In genomic region chr14:21965042-21965441, GRCh38 we compare ENCODE assay signal across 14 cellular contexts.
DNase-seq lines count a peak whose midpoint lies in the region; ATAC-seq, FAIRE-seq and TF ChIP-seq lines count a peak whose summit lies in the region.
"Had no signal": no experiment of that assay in that cellular context is flagged by ENCODE, and none has a peak within 500 bp of the region (broad histone marks: within the 10 kb centered on the region; RNA-seq: fewer than 3 reads in every experiment).

No MANE protein-coding gene starts in this region.

- no peak overlapping the region for H3K4me2 ChIP-seq in Karpas-422 (ENCODE audit: low read depth, low read length, poor library complexity, severe bottlenecking)

- intact Hi-C loops in transverse colon (cut with DNase I; ENCODE audit: low total_unique reads) = no loop called here

- H3K36me3 ChIP-seq in Karpas-422 (ENCODE audit: insufficient read depth, low read length) (no peaks in the 10 kb centered on the region), transverse colon (no peaks in the 10 kb centered on the region)
- H3K36me3 ChIP-seq: left ventricle myocardium inferior had no signal

- H3K4me1 ChIP-seq in Karpas-422 (ENCODE audit: low read length) (peaks cover 8% of the 10 kb centered on the region; the same call in 1 of the 2 replicates), transverse colon (no peaks in the 10 kb centered on the region)
- H3K4me1 ChIP-seq: left ventricle myocardium inferior had no signal

- H3K9me2 ChIP-seq in Karpas-422 (replicated peaks; ENCODE audit: insufficient read depth, low read length) = no peaks in the 10 kb centered on the region

- no peaks in the 10 kb centered on the region for H3K9me3 ChIP-seq in Karpas-422 (ENCODE audit: low read length)
- no peaks in the 10 kb centered on the region for H3K9me3 ChIP-seq in transverse colon

- H2AFZ ChIP-seq in Karpas-422 (ENCODE audit: low read length) = no peak overlapping the region
- H2AFZ ChIP-seq: GM23248 had no signal

- peak overlapping the region; percentile 7 for H3K4me3 Mint-ChIP-seq in central memory CD8-positive, alpha-beta T cell
- H3K4me3 Mint-ChIP-seq: CD14-positive monocyte, IgD-negative memory B cell, natural killer cell had no signal

- FAIRE-seq in D721Med (lab: Jason Lieb, UNC) = no peak

- no peaks in the 10 kb centered on the region for H4K20me1 ChIP-seq in Karpas-422 (ENCODE audit: insufficient read depth, low read depth, low read length)

- in situ Hi-C loops in transverse colon (cut with MboI; ENCODE audit: low pct_ligation_motif_present in 1 of 4, low pct_unique_long_range_greater_than_20kb in 1 of 4, low sequenced_read_pairs in 3 of 4) = no loop called here

- H3K79me2 ChIP-seq in Karpas-422 (ENCODE audit: low read length) = no peaks in the 10 kb centered on the region

- no peak for TF ChIP-seq POLR2A in transverse colon (IDR thresholded peaks at IDR 0.05)

- TF ChIP-seq EP300 in transverse colon (IDR thresholded peaks at IDR 0.05; ENCODE audit: low read depth) = no peak

- H3K27ac ChIP-seq in Karpas-422 (ENCODE audit: low read length) (no peak overlapping the region), transverse colon (no peak overlapping the region)
- H3K27ac ChIP-seq: GM23248, left ventricle myocardium inferior had no signal

- TF ChIP-seq CTCF in transverse colon (IDR thresholded peaks at IDR 0.05) (no peak), D721Med (IDR thresholded peaks at IDR 0.05; ENCODE audit: insufficient read depth, missing control alignments) (no peak)

- H3K36me3 Mint-ChIP-seq in central memory CD8-positive, alpha-beta T cell (ENCODE audit: insufficient read depth) = no peaks in the 10 kb centered on the region
- H3K36me3 Mint-ChIP-seq: CD14-positive monocyte, IgD-negative memory B cell, natural killer cell had no signal

- no peak overlapping the region for H3K27ac Mint-ChIP-seq in central memory CD8-positive, alpha-beta T cell (ENCODE audit: low read depth)
- H3K27ac Mint-ChIP-seq: CD14-positive monocyte, IgD-negative memory B cell, natural killer cell had no signal

- H3K27me3 Mint-ChIP-seq in central memory CD8-positive, alpha-beta T cell = peaks cover 25% of the 10 kb centered on the region

- H3K9ac ChIP-seq in Karpas-422 (ENCODE audit: low read length) = no peak overlapping the region
- H3K9ac ChIP-seq: GM23248 had no signal

- ATAC-seq in central memory CD8-positive, alpha-beta T cell (replicated peaks; ENCODE audit: extremely low read depth, poor library complexity, severe bottlenecking) = peak; percentile 60
- ATAC-seq: natural killer cell had no signal

- H3K4me1 Mint-ChIP-seq in central memory CD8-positive, alpha-beta T cell = peaks cover 15% of the 10 kb centered on the region
- H3K4me1 Mint-ChIP-seq: CD14-positive monocyte, IgD-negative memory B cell, natural killer cell had no signal

- no peaks in the 10 kb centered on the region for H3K9me3 Mint-ChIP-seq in central memory CD8-positive, alpha-beta T cell
- H3K9me3 Mint-ChIP-seq: natural killer cell had no signal

- 0 out of 2 replicates have a peak, but pooled peaks cover 3% of the 10 kb centered on the region for H3K27me3 ChIP-seq in Karpas-422 (ENCODE audit: low read length)
- H3K27me3 ChIP-seq in transverse colon = no peaks in the 10 kb centered on the region

- DNase-seq in T-helper 2 cell = peak in 3 of 5 experiments; percentile 32 to 90 (median 38)
- DNase-seq in activated T-cell treated with anti-CD3 and anti-CD28 coated beads for 48 hours (ENCODE audit: low read depth) = peak; percentile 21
- DNase-seq in central memory CD8-positive, alpha-beta T cell (ENCODE audit: low spot score in 2 of 2) = peak in 1 of 2 donors; percentile 10
- peak; percentile 43 for DNase-seq in stimulated activated naive CD4-positive, alpha-beta T cell treated with Interleukin-2 at 50 U/mL for 16 hours (lab: John Stamatoyannopoulos, UW)
- DNase-seq in Karpas-422 = no peak
- DNase-seq in transverse colon = no peak
- DNase-seq in D721Med (ENCODE audit: insufficient read length, low spot score) = no peak
- DNase-seq: GM23248, left ventricle myocardium inferior, natural killer cell, NCI-H1436 treated with DMSO at 0.1 percent for 48 hours, retina had no signal

- H3K4me3 ChIP-seq in Karpas-422 (ENCODE audit: low read length) (no peak overlapping the region), transverse colon (no peak overlapping the region)
- H3K4me3 ChIP-seq: GM23248, left ventricle myocardium inferior had no signal

- WGBS in transverse colon (ENCODE audit: low coverage in 1 of 2), 2 donors = 82% methylated on average over 1 of the region's 1 CpG; no CpG with 5 or more reads in 1 of the 2 donors

Comparison
In these comparisons a context has a peak if more than half of its experiments do, and no peak if none do; other contexts are left out.
1. DNase-seq: peak in T-helper 2 cell (3 of 5), activated T-cell treated with anti-CD3 and anti-CD28 coated beads for 48 hours (single experiment) and stimulated activated naive CD4-positive, alpha-beta T cell treated with Interleukin-2 at 50 U/mL for 16 hours (single experiment); none in Karpas-422 (single experiment), transverse colon (single experiment) and D721Med (single experiment).